In genomic region chr1:155001438-155001687, GRCh38 we compare ENCODE assay signal across 8 cellular contexts. TPM values are rescaled to one million over a fixed set of nuclear protein-coding genes. Genes with fewer than 3 reads are reported as not detected.
DNase-seq lines count a peak whose midpoint lies in the region; ATAC-seq lines count a peak whose summit lies in the region.

No MANE protein-coding gene starts in this region.

- H3K27ac ChIP-seq in iPS DF 6.9 (ENCODE audit: low read length) (no peak overlapping the region), stomach smooth muscle (ENCODE audit: low read length) (peak overlapping the region; percentile 98)

- H3K4me3 Mint-ChIP-seq in T-helper 2 cell treated with Interferon-gamma antibody and Interleukin-4, amounts not matched to agents 5 μg/mL and 100 μg/mL, for 36 hours: peak overlapping the region; percentile 99
- H3K4me3 Mint-ChIP-seq in activated CD4-positive, alpha-beta memory T cell treated with anti-CD3 and anti-CD28 coated beads for 36 hours: peak overlapping the region; percentile 94

- no peaks in the 10 kb centered on the region for H3K27me3 Mint-ChIP-seq in T-helper 2 cell treated with Interferon-gamma antibody and Interleukin-4, amounts not matched to agents 5 μg/mL and 100 μg/mL, for 36 hours (ENCODE audit: low read depth)
- no peaks in the 10 kb centered on the region for H3K27me3 Mint-ChIP-seq in activated CD4-positive, alpha-beta memory T cell treated with anti-CD3 and anti-CD28 coated beads for 36 hours

- H3K4me3 ChIP-seq in iPS DF 6.9 (ENCODE audit: low read length) (peak overlapping the region; percentile 51; the same call in 1 of the 2 replicates), stomach smooth muscle (ENCODE audit: low read length in 2 of 2) (peak overlapping the region; percentile 83 to 91)

- peaks cover 42% of the 10 kb centered on the region for H3K4me1 Mint-ChIP-seq in T-helper 2 cell treated with Interferon-gamma antibody and Interleukin-4, amounts not matched to agents 5 μg/mL and 100 μg/mL, for 36 hours (ENCODE audit: low read depth)
- peaks cover 45% of the 10 kb centered on the region for H3K4me1 Mint-ChIP-seq in activated CD4-positive, alpha-beta memory T cell treated with anti-CD3 and anti-CD28 coated beads for 36 hours (ENCODE audit: low read depth)

- ATAC-seq in GM18502 (IDR thresholded peaks at IDR 0.05; ENCODE audit: poor library complexity, unreplicated experiment) (no peak), GM21529 (IDR thresholded peaks at IDR 0.05; ENCODE audit: unreplicated experiment) (no peak)

- H3K27me3 ChIP-seq in iPS DF 6.9 (ENCODE audit: control insufficient read depth, insufficient read depth, low read length): no peaks in the 10 kb centered on the region
- H3K27me3 ChIP-seq in stomach smooth muscle (ENCODE audit: control insufficient read depth in 1 of 2, insufficient read depth in 2 of 2, low read length in 2 of 2): no peaks in the 10 kb centered on the region

- H3K9me3 ChIP-seq in iPS DF 6.9 (ENCODE audit: control insufficient read depth, insufficient read depth, low read length) (no peaks in the 10 kb centered on the region), stomach smooth muscle (ENCODE audit: control insufficient read depth in 2 of 2, low read length in 2 of 2) (no peaks in the 10 kb centered on the region)

- H3K27ac Mint-ChIP-seq in T-helper 2 cell treated with Interferon-gamma antibody and Interleukin-4, amounts not matched to agents 5 μg/mL and 100 μg/mL, for 36 hours: peak overlapping the region; percentile 93
- peak overlapping the region; percentile 95 for H3K27ac Mint-ChIP-seq in activated CD4-positive, alpha-beta memory T cell treated with anti-CD3 and anti-CD28 coated beads for 36 hours

- H3K4me1 ChIP-seq in iPS DF 6.9 (ENCODE audit: control insufficient read depth, insufficient read depth, low read length): peaks cover 4% of the 10 kb centered on the region
- H3K4me1 ChIP-seq in stomach smooth muscle (ENCODE audit: control insufficient read depth, insufficient read depth, low read length): peaks cover 47% of the 10 kb centered on the region

- intact Hi-C loops in activated CD4-positive, alpha-beta memory T cell treated with anti-CD3 and anti-CD28 coated beads for 36 hours (cut with micrococcal nuclease): loop anchor here (1.0 to 10.0 kb wide), 10 partner anchors 18 to 1347 kb away; partner anchors contain the start of genes ADAR, ASH1L, FLAD1 and KRTCAP2

- WGBS in iPS DF 6.9 (ENCODE audit: insufficient coverage, insufficient read length): no CpG with 5 or more reads among the region's 12 CpGs

- H3K36me3 Mint-ChIP-seq in T-helper 2 cell treated with Interferon-gamma antibody and Interleukin-4, amounts not matched to agents 5 μg/mL and 100 μg/mL, for 36 hours (ENCODE audit: low read depth): peaks cover 7% of the 10 kb centered on the region
- peaks cover 8% of the 10 kb centered on the region for H3K36me3 Mint-ChIP-seq in activated CD4-positive, alpha-beta memory T cell treated with anti-CD3 and anti-CD28 coated beads for 36 hours

- no peak for DNase-seq in T-helper 2 cell treated with Interferon-gamma antibody and Interleukin-4, amounts not matched to agents 5 μg/mL and 100 μg/mL, for 36 hours (ENCODE audit: low spot score)
- DNase-seq in T-helper 2 cell (no peak), iPS DF 6.9 (ENCODE audit: low read depth, low spot score) (no peak), DMS53 treated with DMSO at 0.1 percent for 48 hours (lab: John Stamatoyannopoulos, UW; ENCODE audit: unreplicated experiment) (no peak)
- no peak for DNase-seq in activated CD4-positive, alpha-beta memory T cell treated with anti-CD3 and anti-CD28 coated beads for 36 hours

- H3K9ac ChIP-seq in stomach smooth muscle (ENCODE audit: low read length in 2 of 2): peak overlapping the region; percentile 90 to 92

- CTCF ChIA-PET in activated CD4-positive, alpha-beta memory T cell treated with anti-CD3 and anti-CD28 coated beads for 36 hours (lab: Charles Lee): interaction anchor here (0.9 to 9.4 kb wide), 5 partner anchors 15 to 84 kb away, joined by 3 to 144 read pairs (median 36); partner anchors contain the start of genes FLAD1 and PYGO2

- POLR2A ChIA-PET in activated CD4-positive, alpha-beta memory T cell treated with anti-CD3 and anti-CD28 coated beads for 36 hours (lab: Charles Lee): interaction anchor here (0.7 to 4.2 kb wide), 4 partner anchors 15 to 46 kb away, joined by 4 to 35 read pairs (median 21); partner anchors contain the start of genes CKS1B and PBXIP1

- H3K9me3 Mint-ChIP-seq in T-helper 2 cell treated with Interferon-gamma antibody and Interleukin-4, amounts not matched to agents 5 μg/mL and 100 μg/mL, for 36 hours: no peaks in the 10 kb centered on the region
- no peaks in the 10 kb centered on the region for H3K9me3 Mint-ChIP-seq in activated CD4-positive, alpha-beta memory T cell treated with anti-CD3 and anti-CD28 coated beads for 36 hours

- H3K36me3 ChIP-seq in iPS DF 6.9 (ENCODE audit: control insufficient read depth, insufficient read depth, low read length): no peaks in the 10 kb centered on the region
- H3K36me3 ChIP-seq in stomach smooth muscle (ENCODE audit: control insufficient read depth in 2 of 2, insufficient read depth in 2 of 2, low read length in 2 of 2): no peaks in the 10 kb centered on the region

RNA-seq across cellular contexts. Expression of gene ZBTB7B, which starts 1.2 kb away (rescaled TPM):
- total RNA-seq in activated CD4-positive, alpha-beta memory T cell treated with anti-CD3 and anti-CD28 coated beads for 36 hours: 100 to 1,000 TPM; 124 to 125 TPM

RNA-seq across cellular contexts. Expression of gene LENEP, which starts 8.0 kb away (rescaled TPM):
- total RNA-seq in activated CD4-positive, alpha-beta memory T cell treated with anti-CD3 and anti-CD28 coated beads for 36 hours: under 1 TPM; 0.36 to 0.56 TPM

RNA-seq across cellular contexts. Expression of gene FLAD1, which starts 18.2 kb away (rescaled TPM):
- total RNA-seq in activated CD4-positive, alpha-beta memory T cell treated with anti-CD3 and anti-CD28 coated beads for 36 hours: 10 to 100 TPM; 45.4 to 49.4 TPM

RNA-seq across cellular contexts. Expression of gene CKS1B, which starts 26.9 kb away (rescaled TPM):
- 100 to 1,000 TPM; 197 to 205 TPM for total RNA-seq in activated CD4-positive, alpha-beta memory T cell treated with anti-CD3 and anti-CD28 coated beads for 36 hours

RNA-seq across cellular contexts. Expression of gene SHC1, which starts 30.8 kb away (rescaled TPM):
- total RNA-seq in activated CD4-positive, alpha-beta memory T cell treated with anti-CD3 and anti-CD28 coated beads for 36 hours: 10 to 100 TPM; 43.4 to 46.5 TPM
